In genomic region chr19:10228925-10229324, GRCh38 we compare ENCODE assay signal across 8 cellular contexts. TPM values are rescaled to one million over a fixed set of nuclear protein-coding genes. Genes with fewer than 3 reads are reported as not detected.
DNase-seq lines count a peak whose midpoint lies in the region; ATAC-seq lines count a peak whose summit lies in the region.

No MANE protein-coding gene starts in this region.

- peaks cover 5% of the 10 kb centered on the region for H3K36me3 Mint-ChIP-seq in activated naive CD8-positive, alpha-beta T cell
- no peaks in the 10 kb centered on the region for H3K36me3 Mint-ChIP-seq in activated naive CD8-positive, alpha-beta T cell treated with anti-CD3 and anti-CD28 coated beads for 36 hours
- H3K36me3 Mint-ChIP-seq in activated T-cell treated with anti-CD3 and anti-CD28 coated beads, Interleukin-2, amount 50 U/mL, for 4 hours (ENCODE audit: insufficient read depth): peaks cover 6% of the 10 kb centered on the region
- H3K36me3 Mint-ChIP-seq in stimulated activated memory B cell treated with anti-CD40 and anti-IgM and Interleukin-4, amounts not matched to agents 10 μg/mL and 1 μg/mL and 100 μg/mL, for 72 hours: peaks cover 5% of the 10 kb centered on the region

- H3K27me3 ChIP-seq in right cardiac atrium (ENCODE audit: control insufficient read depth, insufficient read depth): no peaks in the 10 kb centered on the region

- WGBS in right cardiac atrium: 41% methylated on average over 2 of the region's 2 CpGs

- no peaks in the 10 kb centered on the region for H3K9me3 Mint-ChIP-seq in activated naive CD8-positive, alpha-beta T cell (ENCODE audit: low read depth)
- H3K9me3 Mint-ChIP-seq in activated naive CD8-positive, alpha-beta T cell treated with anti-CD3 and anti-CD28 coated beads for 36 hours: no peaks in the 10 kb centered on the region
- H3K9me3 Mint-ChIP-seq in activated T-cell treated with anti-CD3 and anti-CD28 coated beads, Interleukin-2, amount 50 U/mL, for 4 hours: no peaks in the 10 kb centered on the region
- H3K9me3 Mint-ChIP-seq in stimulated activated memory B cell treated with anti-CD40 and anti-IgM and Interleukin-4, amounts not matched to agents 10 μg/mL and 1 μg/mL and 100 μg/mL, for 72 hours: no peaks in the 10 kb centered on the region

- H3K4me1 ChIP-seq in right cardiac atrium (ENCODE audit: control insufficient read depth, insufficient read depth, low read length): peaks cover 5% of the 10 kb centered on the region

- peaks cover 9% of the 10 kb centered on the region for H3K4me1 Mint-ChIP-seq in activated naive CD8-positive, alpha-beta T cell (ENCODE audit: low read depth)
- peaks cover 9% of the 10 kb centered on the region for H3K4me1 Mint-ChIP-seq in activated naive CD8-positive, alpha-beta T cell treated with anti-CD3 and anti-CD28 coated beads for 36 hours
- peaks cover 14% of the 10 kb centered on the region for H3K4me1 Mint-ChIP-seq in activated T-cell treated with anti-CD3 and anti-CD28 coated beads, Interleukin-2, amount 50 U/mL, for 4 hours (ENCODE audit: low read depth)
- H3K4me1 Mint-ChIP-seq in stimulated activated memory B cell treated with anti-CD40 and anti-IgM and Interleukin-4, amounts not matched to agents 10 μg/mL and 1 μg/mL and 100 μg/mL, for 72 hours: peaks cover 43% of the 10 kb centered on the region

- no peak overlapping the region for H3K4me3 ChIP-seq in right cardiac atrium (ENCODE audit: low read length)

- H3K27me3 Mint-ChIP-seq in activated naive CD8-positive, alpha-beta T cell: no peaks in the 10 kb centered on the region
- H3K27me3 Mint-ChIP-seq in activated naive CD8-positive, alpha-beta T cell treated with anti-CD3 and anti-CD28 coated beads for 36 hours: no peaks in the 10 kb centered on the region
- no peaks in the 10 kb centered on the region for H3K27me3 Mint-ChIP-seq in activated T-cell treated with anti-CD3 and anti-CD28 coated beads, Interleukin-2, amount 50 U/mL, for 4 hours (ENCODE audit: low read depth)
- no peaks in the 10 kb centered on the region for H3K27me3 Mint-ChIP-seq in stimulated activated memory B cell treated with anti-CD40 and anti-IgM and Interleukin-4, amounts not matched to agents 10 μg/mL and 1 μg/mL and 100 μg/mL, for 72 hours

- DNase-seq in activated naive CD8-positive, alpha-beta T cell treated with anti-CD3 and anti-CD28 coated beads for 36 hours: no peak
- DNase-seq in NCI-H1092 (lab: John Stamatoyannopoulos, UW): peak; percentile 33
- DNase-seq in activated T-cell treated with anti-CD3 and anti-CD28 coated beads, Interleukin-2, amount 50 U/mL, for 4 hours: peak; percentile 23
- DNase-seq in right cardiac atrium: no peak
- no peak for DNase-seq in NCI-H2227 (lab: John Stamatoyannopoulos, UW; ENCODE audit: unreplicated experiment)

- intact Hi-C loops in right cardiac atrium (cut with DNase I): no loop called here

- H3K27ac ChIP-seq in right cardiac atrium (ENCODE audit: low read length): peak overlapping the region; percentile 59

- H3K4me3 Mint-ChIP-seq in activated naive CD8-positive, alpha-beta T cell: peak overlapping the region; percentile 68
- H3K4me3 Mint-ChIP-seq in activated naive CD8-positive, alpha-beta T cell treated with anti-CD3 and anti-CD28 coated beads for 36 hours: no peak overlapping the region
- peak overlapping the region; percentile 67 for H3K4me3 Mint-ChIP-seq in activated T-cell treated with anti-CD3 and anti-CD28 coated beads, Interleukin-2, amount 50 U/mL, for 4 hours
- peak overlapping the region; percentile 86 for H3K4me3 Mint-ChIP-seq in stimulated activated memory B cell treated with anti-CD40 and anti-IgM and Interleukin-4, amounts not matched to agents 10 μg/mL and 1 μg/mL and 100 μg/mL, for 72 hours

- peak overlapping the region; percentile 58 for H3K27ac Mint-ChIP-seq in activated naive CD8-positive, alpha-beta T cell
- no peak overlapping the region for H3K27ac Mint-ChIP-seq in activated naive CD8-positive, alpha-beta T cell treated with anti-CD3 and anti-CD28 coated beads for 36 hours
- H3K27ac Mint-ChIP-seq in stimulated activated memory B cell treated with anti-CD40 and anti-IgM and Interleukin-4, amounts not matched to agents 10 μg/mL and 1 μg/mL and 100 μg/mL, for 72 hours: peak overlapping the region; percentile 82

- no peak for ATAC-seq in activated T-cell treated with anti-CD3 and anti-CD28 coated beads, Interleukin-2, amount 50 U/mL, for 4 hours
- ATAC-seq in right cardiac atrium: no peak
- ATAC-seq in stimulated activated memory B cell treated with anti-CD40 and anti-IgM and Interleukin-4, amounts not matched to agents 10 μg/mL and 1 μg/mL and 100 μg/mL, for 72 hours: no peak
- no peak for ATAC-seq in GM21360 (IDR thresholded peaks at IDR 0.05; ENCODE audit: unreplicated experiment)

- no peaks in the 10 kb centered on the region for H3K9me3 ChIP-seq in right cardiac atrium (ENCODE audit: control insufficient read depth, low read length)

RNA-seq across cellular contexts. Expression of gene S1PR2, which starts 2.2 kb away (rescaled TPM):
- 1 to 10 TPM; 7.7 to 7.9 TPM for total RNA-seq in activated naive CD8-positive, alpha-beta T cell treated with anti-CD3 and anti-CD28 coated beads for 36 hours
- 10 to 100 TPM; 15.0 to 18.4 (median 16.0) TPM for total RNA-seq in activated T-cell treated with anti-CD3 and anti-CD28 coated beads, Interleukin-2, amount 50 U/mL, for 4 hours
- total RNA-seq in right cardiac atrium: 10 to 100 TPM in 2 of 4 donors, 1 to 10 TPM in 2; 4.7 to 18.8 (median 9.5) TPM
- polyA plus RNA-seq in right cardiac atrium: 3.5 TPM

RNA-seq across cellular contexts. Expression of gene MRPL4, which starts 23.1 kb away (rescaled TPM):
- 100 to 1,000 TPM; 179 to 182 TPM for total RNA-seq in activated naive CD8-positive, alpha-beta T cell treated with anti-CD3 and anti-CD28 coated beads for 36 hours
- 100 to 1,000 TPM; 213 to 268 (median 239) TPM for total RNA-seq in activated T-cell treated with anti-CD3 and anti-CD28 coated beads, Interleukin-2, amount 50 U/mL, for 4 hours
- 10 to 100 TPM; 54.1 to 65.4 (median 60.5) TPM for total RNA-seq in right cardiac atrium
- polyA plus RNA-seq in right cardiac atrium: 66.6 TPM

RNA-seq across cellular contexts. Expression of gene DNMT1, which starts 34.2 kb away (rescaled TPM):
- total RNA-seq in activated naive CD8-positive, alpha-beta T cell treated with anti-CD3 and anti-CD28 coated beads for 36 hours: 100 to 1,000 TPM; 337 to 352 TPM
- total RNA-seq in activated T-cell treated with anti-CD3 and anti-CD28 coated beads, Interleukin-2, amount 50 U/mL, for 4 hours: 100 to 1,000 TPM; 353 to 433 (median 355) TPM
- total RNA-seq in right cardiac atrium: 10 to 100 TPM; 21.0 to 37.2 (median 30.3) TPM
- polyA plus RNA-seq in right cardiac atrium: 19.3 TPM

RNA-seq across cellular contexts. Expression of gene ICAM1, which starts 42.0 kb away (rescaled TPM):
- total RNA-seq in activated naive CD8-positive, alpha-beta T cell treated with anti-CD3 and anti-CD28 coated beads for 36 hours: 10 to 100 TPM; 33.2 to 33.6 TPM
- 10 to 100 TPM; 25.6 to 48.5 (median 39.5) TPM for total RNA-seq in activated T-cell treated with anti-CD3 and anti-CD28 coated beads, Interleukin-2, amount 50 U/mL, for 4 hours
- total RNA-seq in right cardiac atrium: 10 to 100 TPM in 2 of 4 donors, 1 to 10 TPM in 2; 8.4 to 14.5 (median 9.9) TPM
- polyA plus RNA-seq in right cardiac atrium: 9.8 TPM

RNA-seq across cellular contexts. Expression of gene ICAM4, which starts 57.8 kb away (rescaled TPM):
- total RNA-seq in activated naive CD8-positive, alpha-beta T cell treated with anti-CD3 and anti-CD28 coated beads for 36 hours: under 1 TPM; 0.25 to 0.38 TPM
- under 1 TPM; 0.27 to 0.53 (median 0.38) TPM for total RNA-seq in activated T-cell treated with anti-CD3 and anti-CD28 coated beads, Interleukin-2, amount 50 U/mL, for 4 hours
- under 1 TPM; 0.36 to 0.74 (median 0.52) TPM for total RNA-seq in right cardiac atrium
- polyA plus RNA-seq in right cardiac atrium: 0.84 TPM

Comparison
In these comparisons a context has a peak if more than half of its experiments do, and no peak if none do; other contexts are left out.
1. DNase-seq: peak in NCI-H1092 (single experiment) and activated T-cell treated with anti-CD3 and anti-CD28 coated beads, Interleukin-2, amount 50 U/mL, for 4 hours (single experiment); none in activated naive CD8-positive, alpha-beta T cell treated with anti-CD3 and anti-CD28 coated beads for 36 hours (single experiment), right cardiac atrium (0 of 3) and NCI-H2227 (single experiment).
2. RNA of gene DNMT1, which starts 34.2 kb away (total RNA-seq): 353 to 433 TPM in activated T-cell treated with anti-CD3 and anti-CD28 coated beads, Interleukin-2, amount 50 U/mL, for 4 hours and 337 to 352 TPM in activated naive CD8-positive, alpha-beta T cell treated with anti-CD3 and anti-CD28 coated beads for 36 hours; 21.0 to 37.2 TPM in right cardiac atrium; every median in the first group is over 4 times any median in the second.